1 cellular context compared by ENCODE assay signal in the genomic region with DNA sequence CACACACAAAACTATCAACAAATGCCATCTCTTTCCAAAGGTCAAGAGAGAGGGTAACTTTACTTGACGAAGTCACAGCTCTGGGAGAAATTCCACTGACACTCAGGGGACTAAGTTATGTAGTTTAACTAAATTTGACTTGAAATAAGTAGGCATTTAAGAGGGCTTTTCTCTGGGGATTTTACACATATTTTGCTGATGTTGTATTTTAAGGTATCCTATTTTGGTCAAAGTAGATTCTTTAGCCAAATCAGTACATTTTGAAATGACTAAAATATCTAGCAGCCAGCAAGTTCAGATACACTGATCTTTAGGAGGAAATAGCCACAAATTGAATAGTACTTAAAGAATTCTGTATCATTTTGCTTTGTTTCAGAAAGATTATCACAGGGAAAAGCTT.
A peak's percentile ranks its signal among the peaks of the same experiment; 100 is the strongest.
TF ChIP-seq lines count a peak whose summit lies in the region.

No MANE protein-coding gene starts in this region.

TF ChIP-seq in A549, 52 proteins besides CTCF, POLR2A, EP300 and RAD21 (continued from another document):
- no peak for TF ChIP-seq ZC3H11A (IDR thresholded peaks at IDR 0.05)
- peak; percentile 81 for TF ChIP-seq MAFK (IDR thresholded peaks at IDR 0.05; ENCODE audit: partially characterized antibody)
- TF ChIP-seq, protein P1, sequence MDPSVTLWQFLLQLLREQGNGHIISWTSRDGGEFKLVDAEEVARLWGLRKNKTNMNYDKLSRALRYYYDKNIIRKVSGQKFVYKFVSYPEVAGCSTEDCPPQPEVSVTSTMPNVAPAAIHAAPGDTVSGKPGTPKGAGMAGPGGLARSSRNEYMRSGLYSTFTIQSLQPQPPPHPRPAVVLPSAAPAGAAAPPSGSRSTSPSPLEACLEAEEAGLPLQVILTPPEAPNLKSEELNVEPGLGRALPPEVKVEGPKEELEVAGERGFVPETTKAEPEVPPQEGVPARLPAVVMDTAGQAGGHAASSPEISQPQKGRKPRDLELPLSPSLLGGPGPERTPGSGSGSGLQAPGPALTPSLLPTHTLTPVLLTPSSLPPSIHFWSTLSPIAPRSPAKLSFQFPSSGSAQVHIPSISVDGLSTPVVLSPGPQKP (IDR thresholded peaks at IDR 0.05; ENCODE audit: low read depth, low read length): no peak
- TF ChIP-seq ZSCAN20 (CRISPR knock-in tag; IDR thresholded peaks at IDR 0.05): no peak
- no peak for TF ChIP-seq BHLHE40 (IDR thresholded peaks at IDR 0.05; ENCODE audit: low read depth, low read length)
- no peak for TF ChIP-seq FOSB (CRISPR knock-in tag; IDR thresholded peaks at IDR 0.05)
